In genomic region chrX:68175569-68175968, GRCh38 we compare ENCODE assay signal across 22 cellular contexts.
DNase-seq lines count a peak whose midpoint lies in the region; FAIRE-seq and TF ChIP-seq lines count a peak whose summit lies in the region.
"Had no signal": no experiment of that assay in that cellular context is flagged by ENCODE, and none has a peak within 500 bp of the region (broad histone marks: within the 10 kb centered on the region; RNA-seq: fewer than 3 reads in every experiment).

No MANE protein-coding gene starts in this region.

- DNase-seq in EH (ENCODE audit: low read depth) (peak; percentile 66), LHCN-M2 (ENCODE audit: low read depth) (peak; percentile 87), bronchial epithelial cell (ENCODE audit: low read depth) (peak; percentile 53), myocyte (ENCODE audit: low read depth) (peak; percentile 16), mesothelial cell of epicardium (ENCODE audit: low spot score in 2 of 2, unreplicated experiment in 2 of 2) (no peak), NCI-H1417 treated with DMSO at 0.1 percent for 48 hours (lab: John Stamatoyannopoulos, UW) (no peak), pons (ENCODE audit: low spot score) (no peak), kidney (no peak)
- DNase-seq: activated CD4-positive, alpha-beta T cell treated with anti-CD3 and anti-CD28 coated beads, Interleukin-2, amount 50 U/mL, for 4 hours; activated T-cell treated with anti-CD3 and anti-CD28 coated beads, Interleukin-2, amount 50 U/mL, for 4 hours; central memory CD4-positive, alpha-beta T cell; effector CD4-positive, alpha-beta T cell; esophagus squamous epithelium; GF-D8; GOT3; NCI-H1436 treated with DMSO at 0.1 percent for 48 hours; posterior cingulate gyrus; thyroid gland had no signal

- H3K36me3 Mint-ChIP-seq in mesothelial cell of epicardium: peaks cover 3% of the 10 kb centered on the region
- H3K36me3 Mint-ChIP-seq: activated naive CD8-positive, alpha-beta T cell; stimulated activated effector memory CD8-positive, alpha-beta T cell treated with anti-CD3 and anti-CD28 coated beads, Interleukin-12 subunit alpha, Interleukin-12 subunit beta, amount 100 ng/mL, for 72 hours had no signal

- TF ChIP-seq CTCF in bronchial epithelial cell (IDR thresholded peaks at IDR 0.05; ENCODE audit: insufficient read depth, low read length, severe bottlenecking) (no peak), mesothelial cell of epicardium (IDR thresholded peaks at IDR 0.05; ENCODE audit: unreplicated experiment) (no peak), kidney (IDR thresholded peaks at IDR 0.05; ENCODE audit: borderline replicate concordance, extremely low read depth, insufficient read depth) (no peak)

- intact Hi-C loops in kidney (cut with DNase I): no loop called here

- H3K27ac Mint-ChIP-seq in mesothelial cell of epicardium: no peak overlapping the region
- H3K27ac Mint-ChIP-seq: activated naive CD8-positive, alpha-beta T cell; stimulated activated effector memory CD8-positive, alpha-beta T cell treated with anti-CD3 and anti-CD28 coated beads, Interleukin-12 subunit alpha, Interleukin-12 subunit beta, amount 100 ng/mL, for 72 hours had no signal

- no peaks in the 10 kb centered on the region for H3K4me1 ChIP-seq in kidney (ENCODE audit: control insufficient read depth in 1 of 2, insufficient read depth in 1 of 2, low read depth in 1 of 2, low read length in 2 of 2)
- H3K4me1 ChIP-seq: esophagus squamous epithelium, thyroid gland had no signal

- H3K9ac ChIP-seq in kidney (ENCODE audit: low read length in 2 of 2): no peak overlapping the region
- H3K9ac ChIP-seq: KMS-11 had no signal

- H3K27me3 Mint-ChIP-seq in mesothelial cell of epicardium (ENCODE audit: low read depth): no peaks in the 10 kb centered on the region
- H3K27me3 Mint-ChIP-seq: activated naive CD8-positive, alpha-beta T cell had no signal

- H3K9me3 ChIP-seq in kidney (ENCODE audit: control insufficient read depth in 1 of 2, low read length in 2 of 2): no peaks in the 10 kb centered on the region
- H3K9me3 ChIP-seq: esophagus squamous epithelium, thyroid gland had no signal

- no peak overlapping the region for H3K27ac ChIP-seq in kidney (ENCODE audit: low read depth in 2 of 2, low read length in 2 of 2)
- H3K27ac ChIP-seq: KMS-11, thyroid gland had no signal

- no peak for FAIRE-seq in bronchial epithelial cell (lab: Jason Lieb, UNC)
- FAIRE-seq in kidney (lab: Jason Lieb, UNC): no peak
- FAIRE-seq: RCC 7860 had no signal

- H3K27me3 ChIP-seq in bronchial epithelial cell (ENCODE audit: control insufficient read depth, insufficient read depth, low read length): no peaks in the 10 kb centered on the region
- H3K27me3 ChIP-seq: thyroid gland had no signal

- H3K36me3 ChIP-seq in bronchial epithelial cell (ENCODE audit: control insufficient read depth, insufficient read depth, low read length) (no peaks in the 10 kb centered on the region), kidney (ENCODE audit: control insufficient read depth in 1 of 2, insufficient read depth in 2 of 2, low read length in 2 of 2) (no peaks in the 10 kb centered on the region)
- H3K36me3 ChIP-seq: esophagus squamous epithelium, thyroid gland had no signal

- no peaks in the 10 kb centered on the region for H3K4me1 Mint-ChIP-seq in mesothelial cell of epicardium
- H3K4me1 Mint-ChIP-seq: stimulated activated effector memory CD8-positive, alpha-beta T cell treated with anti-CD3 and anti-CD28 coated beads, Interleukin-12 subunit alpha, Interleukin-12 subunit beta, amount 100 ng/mL, for 72 hours had no signal

- no peak overlapping the region for H3K4me3 Mint-ChIP-seq in mesothelial cell of epicardium
- H3K4me3 Mint-ChIP-seq: activated naive CD8-positive, alpha-beta T cell; activated T-cell treated with anti-CD3 and anti-CD28 coated beads, Interleukin-2, amount 50 U/mL, for 4 hours; stimulated activated effector memory CD8-positive, alpha-beta T cell treated with anti-CD3 and anti-CD28 coated beads, Interleukin-12 subunit alpha, Interleukin-12 subunit beta, amount 100 ng/mL, for 72 hours had no signal

- peaks cover 37% of the 10 kb centered on the region for H3K9me3 Mint-ChIP-seq in mesothelial cell of epicardium

- H3K4me3 ChIP-seq in bronchial epithelial cell (ENCODE audit: low read depth, low read length) (no peak overlapping the region), kidney (ENCODE audit: low read length in 2 of 2) (no peak overlapping the region)
- H3K4me3 ChIP-seq: esophagus squamous epithelium, thyroid gland had no signal

Comparison
In these comparisons a context has a peak if more than half of its experiments do, and no peak if none do; other contexts are left out.
1. DNase-seq: peak in EH (single experiment), LHCN-M2 (single experiment), bronchial epithelial cell (single experiment) and myocyte (single experiment); none in mesothelial cell of epicardium (0 of 2), NCI-H1417 treated with DMSO at 0.1 percent for 48 hours (single experiment), pons (single experiment) and kidney (single experiment).